ENCODE assay signal across 8 cellular contexts in genomic region chr6:123802351-123802696, GRCh38.
DNase-seq lines count a peak whose midpoint lies in the region; ATAC-seq and TF ChIP-seq lines count a peak whose summit lies in the region.

No MANE protein-coding gene starts in this region.

- peak overlapping the region; percentile 61 to 72 for H3K4me3 ChIP-seq in muscle layer of duodenum (ENCODE audit: low read depth in 1 of 2, low read length in 2 of 2)

- H3K27ac ChIP-seq in muscle layer of duodenum (ENCODE audit: low read length), result no peak overlapping the region

- POLR2A ChIA-PET in GM10248 (lab: Yijun Ruan, JAX), result no interaction called here

- CTCF ChIA-PET in GM10248 (lab: Yijun Ruan, JAX), result interaction anchor here (0.6 to 2.7 kb wide), 25 partner anchors 8 to 1312 kb away, joined by 3 to 52 read pairs (median 6); no protein-coding TSS in a partner anchor

- H3K27me3 ChIP-seq in muscle layer of duodenum (ENCODE audit: low read depth, low read length), result no peaks in the 10 kb centered on the region

- H3K36me3 ChIP-seq in muscle layer of duodenum (ENCODE audit: control insufficient read depth in 1 of 2, insufficient read depth in 2 of 2, low read length in 2 of 2), result no peaks in the 10 kb centered on the region

- peaks cover 0 to 9% of the 10 kb centered on the region in 2 donors for H3K4me1 ChIP-seq in muscle layer of duodenum (ENCODE audit: control insufficient read depth in 1 of 2, insufficient read depth in 2 of 2, low read length in 2 of 2)

- peak; percentile 1 for TF ChIP-seq CTCF in GM10248 (IDR thresholded peaks at IDR 0.05; ENCODE audit: control extremely low read depth, extremely low read depth, low read depth, missing control alignments)

- DNase-seq in GM10248 (ENCODE audit: extremely low spot score) (no peak), NCI-H774 (lab: John Stamatoyannopoulos, UW) (peak; percentile 74), AG08396 (ENCODE audit: low spot score) (no peak), MV-4-11 (lab: John Stamatoyannopoulos, UW) (no peak)

- no peaks in the 10 kb centered on the region for H3K9me3 ChIP-seq in muscle layer of duodenum (ENCODE audit: control insufficient read depth in 1 of 2, low read length in 2 of 2)

- ATAC-seq in GM21786 (IDR thresholded peaks at IDR 0.05; ENCODE audit: unreplicated experiment) (peak; percentile 12), GM18519 (IDR thresholded peaks at IDR 0.05; ENCODE audit: low FRiP score, unreplicated experiment) (no peak), GM21447 (IDR thresholded peaks at IDR 0.05; ENCODE audit: unreplicated experiment) (no peak)
